ENCODE assay signal across 8 cellular contexts in genomic region chr5:9545959-9546851, GRCh38. TPM values are rescaled to one million over a fixed set of nuclear protein-coding genes. Genes with fewer than 3 reads are reported as not detected.
DNase-seq lines count a peak whose midpoint lies in the region; ATAC-seq and TF ChIP-seq lines count a peak whose summit lies in the region.

A gene with protein sequence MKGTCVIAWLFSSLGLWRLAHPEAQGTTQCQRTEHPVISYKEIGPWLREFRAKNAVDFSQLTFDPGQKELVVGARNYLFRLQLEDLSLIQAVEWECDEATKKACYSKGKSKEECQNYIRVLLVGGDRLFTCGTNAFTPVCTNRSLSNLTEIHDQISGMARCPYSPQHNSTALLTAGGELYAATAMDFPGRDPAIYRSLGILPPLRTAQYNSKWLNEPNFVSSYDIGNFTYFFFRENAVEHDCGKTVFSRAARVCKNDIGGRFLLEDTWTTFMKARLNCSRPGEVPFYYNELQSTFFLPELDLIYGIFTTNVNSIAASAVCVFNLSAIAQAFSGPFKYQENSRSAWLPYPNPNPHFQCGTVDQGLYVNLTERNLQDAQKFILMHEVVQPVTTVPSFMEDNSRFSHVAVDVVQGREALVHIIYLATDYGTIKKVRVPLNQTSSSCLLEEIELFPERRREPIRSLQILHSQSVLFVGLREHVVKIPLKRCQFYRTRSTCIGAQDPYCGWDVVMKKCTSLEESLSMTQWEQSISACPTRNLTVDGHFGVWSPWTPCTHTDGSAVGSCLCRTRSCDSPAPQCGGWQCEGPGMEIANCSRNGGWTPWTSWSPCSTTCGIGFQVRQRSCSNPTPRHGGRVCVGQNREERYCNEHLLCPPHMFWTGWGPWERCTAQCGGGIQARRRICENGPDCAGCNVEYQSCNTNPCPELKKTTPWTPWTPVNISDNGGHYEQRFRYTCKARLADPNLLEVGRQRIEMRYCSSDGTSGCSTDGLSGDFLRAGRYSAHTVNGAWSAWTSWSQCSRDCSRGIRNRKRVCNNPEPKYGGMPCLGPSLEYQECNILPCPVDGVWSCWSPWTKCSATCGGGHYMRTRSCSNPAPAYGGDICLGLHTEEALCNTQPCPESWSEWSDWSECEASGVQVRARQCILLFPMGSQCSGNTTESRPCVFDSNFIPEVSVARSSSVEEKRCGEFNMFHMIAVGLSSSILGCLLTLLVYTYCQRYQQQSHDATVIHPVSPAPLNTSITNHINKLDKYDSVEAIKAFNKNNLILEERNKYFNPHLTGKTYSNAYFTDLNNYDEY (minus strand): TSS chr5:9546075. CDS start chr5:9379946, 166,129 bp downstream.

- peaks cover 4% of the 10 kb centered on the region for H4K20me1 ChIP-seq in neural progenitor cell (ENCODE audit: low read depth)

- H3K27me3 ChIP-seq in neural progenitor cell, result peaks cover 3% of the 10 kb centered on the region

- ATAC-seq in HG02852 (IDR thresholded peaks at IDR 0.05; ENCODE audit: unreplicated experiment) (no peak), HG02970 (IDR thresholded peaks at IDR 0.05; ENCODE audit: low FRiP score, unreplicated experiment) (no peak)

- peaks cover 5% of the 10 kb centered on the region for H3K27me3 Mint-ChIP-seq in neural progenitor cell (ENCODE audit: insufficient read depth, low read depth)

- H3K27ac ChIP-seq in neural progenitor cell, result no peak within 1 kb of the TSS

- peaks cover 24% of the 10 kb centered on the region for H3K4me1 Mint-ChIP-seq in neural progenitor cell

- H3K79me2 ChIP-seq in neural progenitor cell (ENCODE audit: low read depth), result peaks cover 13% of the 10 kb centered on the region

- H3K9ac ChIP-seq in neural progenitor cell, result no peak within 1 kb of the TSS

- DNase-seq in EL (peak; percentile 80), HT1080 (ENCODE audit: low read depth) (peak; percentile 59), glomerular visceral epithelial cell (ENCODE audit: extremely low spot score) (peak; percentile 84), neural progenitor cell (ENCODE audit: low spot score) (peak; percentile 90), NCI-H1105 (lab: John Stamatoyannopoulos, UW) (no peak)
- DNase-seq in activated effector memory CD4-positive, alpha-beta T cell treated with Interleukin-2 at 50 U/mL for 16 hours, result peak; percentile 7

- H3K36me3 Mint-ChIP-seq in neural progenitor cell, result peaks cover 9% of the 10 kb centered on the region

- H3K4me3 Mint-ChIP-seq in neural progenitor cell, result peak within 1 kb of the TSS; percentile 94

- no peaks in the 10 kb centered on the region for H3K36me3 ChIP-seq in neural progenitor cell

- H3K4me2 ChIP-seq in neural progenitor cell, result peak within 1 kb of the TSS; percentile 99

- peaks cover 27% of the 10 kb centered on the region for H3K4me1 ChIP-seq in neural progenitor cell

- no peak for TF ChIP-seq CTCF in neural progenitor cell (IDR thresholded peaks at IDR 0.05)

- no peaks in the 10 kb centered on the region for H3K9me3 ChIP-seq in neural progenitor cell (ENCODE audit: low read depth)

- peak within 1 kb of the TSS; percentile 78 for H3K27ac Mint-ChIP-seq in neural progenitor cell

- H3K9me3 Mint-ChIP-seq in neural progenitor cell, result no peaks in the 10 kb centered on the region

- H3K4me3 ChIP-seq in neural progenitor cell, result peak within 1 kb of the TSS; percentile 90

- H2AFZ ChIP-seq in neural progenitor cell (replicated peaks), result peak within 1 kb of the TSS; percentile 91

- peaks cover 8% of the 10 kb centered on the region for H3F3A ChIP-seq in neural progenitor cell (ENCODE audit: low read depth)

RNA-seq across cellular contexts. Expression of the gene that starts here (rescaled TPM):
- 1.8 and 2.7 TPM in 2 replicates for total RNA-seq in HT1080 (2014; rRNA removed; shearing (Covaris generic))
- polyA plus RNA-seq in HT1080 (2015; cell fraction: cytosol; rRNA removed), result 2.9 and 5.3 TPM in 2 replicates
- 4.6 and 5.8 TPM in 2 replicates for polyA plus RNA-seq in HT1080 (2015; cell fraction: nucleus; rRNA removed)
- 10.8 and 11.9 TPM in 2 replicates for total RNA-seq in neural progenitor cell (ENCODE audit: low replicate concordance)
